In genomic region chr2:128371248-128371630, GRCh38 we compare ENCODE assay signal across 20 cellular contexts.
"Had no signal": no experiment of that assay in that cellular context is flagged by ENCODE, and none has a peak within 500 bp of the region (broad histone marks: within the 10 kb centered on the region; RNA-seq: fewer than 3 reads in every experiment).

No MANE protein-coding gene starts in this region.

- H3K36me3 ChIP-seq: colonic mucosa, esophagus squamous epithelium, gastrocnemius medialis, prostate gland, right atrium auricular region, tibial nerve, uterus had no signal

- H3K36me3 Mint-ChIP-seq: activated naive CD4-positive, alpha-beta T cell treated with anti-CD3 and anti-CD28 coated beads, Interleukin-2, amount 50 U/mL, for 72 hours; memory B cell had no signal

- H3K27me3 ChIP-seq: colonic mucosa, dorsolateral prefrontal cortex, esophagus squamous epithelium, gastrocnemius medialis, right atrium auricular region, tibial nerve, uterus had no signal

- H3K4me3 Mint-ChIP-seq: activated CD4-positive, alpha-beta T cell treated with anti-CD3 and anti-CD28 coated beads, Interleukin-2, amount 10 ng/mL, durations not matched to agents 24 days and 14 days; activated CD8-positive, alpha-beta T cell treated with anti-CD3 and anti-CD28 coated beads, Interleukin-2, amount 10 ng/mL, durations not matched to agents 7 days and 5 days; activated T-helper 1 cell treated with anti-CD3 and anti-CD28 coated beads, Interleukin-12 subunit alpha, Interleukin-12 subunit beta, Interleukin-2, Interleukin-4 antibody, amounts not matched to agents 30 ng/mL and 10 ng/mL and 1 ng/mL, durations not matched to agents 14 hours and 24 hours and 36 hours; central memory CD8-positive, alpha-beta T cell; memory B cell; stimulated activated naive CD8-positive, alpha-beta T cell treated with anti-CD3 and anti-CD28 coated beads, Interleukin-15, Interleukin-2, amounts not matched to agents 100 ng/mL and 50 ng/mL, for 24 hours had no signal

- H3K27ac Mint-ChIP-seq: activated CD4-positive, alpha-beta T cell treated with anti-CD3 and anti-CD28 coated beads, Interleukin-2, amount 10 ng/mL, durations not matched to agents 24 days and 14 days; activated CD8-positive, alpha-beta T cell treated with anti-CD3 and anti-CD28 coated beads, Interleukin-2, amount 10 ng/mL, durations not matched to agents 7 days and 5 days; activated naive CD4-positive, alpha-beta T cell treated with anti-CD3 and anti-CD28 coated beads, Interleukin-2, amount 50 U/mL, for 72 hours; activated T-helper 1 cell treated with anti-CD3 and anti-CD28 coated beads, Interleukin-12 subunit alpha, Interleukin-12 subunit beta, Interleukin-2, Interleukin-4 antibody, amounts not matched to agents 30 ng/mL and 10 ng/mL and 1 ng/mL, durations not matched to agents 14 hours and 24 hours and 36 hours; memory B cell; stimulated activated naive CD8-positive, alpha-beta T cell treated with anti-CD3 and anti-CD28 coated beads, Interleukin-15, Interleukin-2, amounts not matched to agents 100 ng/mL and 50 ng/mL, for 24 hours had no signal

- H3K9me3 Mint-ChIP-seq: activated CD4-positive, alpha-beta T cell treated with anti-CD3 and anti-CD28 coated beads, Interleukin-2, amount 10 ng/mL, durations not matched to agents 24 days and 14 days; activated naive CD4-positive, alpha-beta T cell treated with anti-CD3 and anti-CD28 coated beads, Interleukin-2, amount 50 U/mL, for 72 hours; activated T-helper 1 cell treated with anti-CD3 and anti-CD28 coated beads, Interleukin-12 subunit alpha, Interleukin-12 subunit beta, Interleukin-2, Interleukin-4 antibody, amounts not matched to agents 30 ng/mL and 10 ng/mL and 1 ng/mL, durations not matched to agents 14 hours and 24 hours and 36 hours; central memory CD8-positive, alpha-beta T cell; memory B cell; stimulated activated naive CD8-positive, alpha-beta T cell treated with anti-CD3 and anti-CD28 coated beads, Interleukin-15, Interleukin-2, amounts not matched to agents 100 ng/mL and 50 ng/mL, for 24 hours had no signal

- FAIRE-seq: astrocyte, islet of Langerhans had no signal

- H3K9me3 ChIP-seq: colonic mucosa, esophagus squamous epithelium, gastrocnemius medialis, mucosa of descending colon, prostate gland, right atrium auricular region, tibial nerve, uterus had no signal

- H3K27me3 Mint-ChIP-seq: activated CD4-positive, alpha-beta T cell treated with anti-CD3 and anti-CD28 coated beads, Interleukin-2, amount 10 ng/mL, durations not matched to agents 24 days and 14 days; memory B cell; stimulated activated naive CD8-positive, alpha-beta T cell treated with anti-CD3 and anti-CD28 coated beads, Interleukin-15, Interleukin-2, amounts not matched to agents 100 ng/mL and 50 ng/mL, for 24 hours had no signal

- H3K27ac ChIP-seq: colonic mucosa, dorsolateral prefrontal cortex, esophagus squamous epithelium, gastrocnemius medialis, prostate gland, right atrium auricular region, uterus had no signal

- H3K4me1 ChIP-seq: colonic mucosa, gastrocnemius medialis, right atrium auricular region had no signal

- H3K4me3 ChIP-seq: colonic mucosa, dorsolateral prefrontal cortex, esophagus squamous epithelium, gastrocnemius medialis, mucosa of descending colon, prostate gland, right atrium auricular region, tibial nerve, uterus had no signal

- ATAC-seq: activated CD8-positive, alpha-beta T cell treated with anti-CD3 and anti-CD28 coated beads, Interleukin-2, amount 10 ng/mL, durations not matched to agents 7 days and 5 days; activated naive CD4-positive, alpha-beta T cell treated with anti-CD3 and anti-CD28 coated beads, Interleukin-2, amount 50 U/mL, for 72 hours; gastrocnemius medialis; left cardiac atrium; mucosa of descending colon had no signal

- DNase-seq: activated CD4-positive, alpha-beta T cell treated with anti-CD3 and anti-CD28 coated beads, Interleukin-2, amount 10 ng/mL, durations not matched to agents 24 days and 14 days; activated CD8-positive, alpha-beta T cell treated with anti-CD3 and anti-CD28 coated beads, Interleukin-2, amount 10 ng/mL, durations not matched to agents 7 days and 5 days; colonic mucosa; esophagus squamous epithelium; gastrocnemius medialis; left cardiac atrium; mucosa of descending colon; stimulated activated CD4-positive, alpha-beta T cell treated with anti-CD3 and anti-CD28 coated beads, Interleukin-1b, Interleukin-23, amount 100 ng/mL, for 48 hours had no signal

- H3K4me1 Mint-ChIP-seq: memory B cell had no signal
